In genomic region chr15:59344311-59344710, GRCh38 we compare ENCODE assay signal across 29 cellular contexts.
"Had no signal": no experiment of that assay in that cellular context is flagged by ENCODE, and none has a peak within 500 bp of the region (broad histone marks: within the 10 kb centered on the region; RNA-seq: fewer than 3 reads in every experiment).

No MANE protein-coding gene starts in this region.

- DNase-seq: hippocampal formation; kidney glomerular epithelial cell; left cardiac atrium; left lung; lower lobe of right lung; mammary epithelial cell; mesendoderm; naive B cell; natural killer cell; nephron progenitor cell; ovary; right lobe of liver; stimulated activated CD4-positive, alpha-beta T cell treated with anti-CD3 and anti-CD28 coated beads, Interleukin-1b, Interleukin-23, amount 100 ng/mL, for 48 hours; stimulated activated CD4-positive, alpha-beta T cell treated with anti-CD3 and anti-CD28 coated beads, Interleukin-2, amount 100 ng/mL, for 48 hours; stimulated activated CD4-positive, alpha-beta T cell treated with anti-CD3 and anti-CD28 coated beads, Interleukin-4, amount 100 ng/mL, for 4 hours; stimulated activated CD8-positive, alpha-beta memory T cell treated with anti-CD3 and anti-CD28 coated beads, Interleukin-4, amount 100 ng/mL, for 48 hours; stimulated activated naive B cell treated with anti-CD40 and anti-IgM and Interleukin-4, amounts not matched to agents 10 μg/mL and 1 μg/mL and 100 μg/mL, for 72 hours; stimulated activated naive CD8-positive, alpha-beta T cell treated with anti-CD3 and anti-CD28 coated beads, Interleukin-15, Interleukin-2, amounts not matched to agents 100 U/mL and 50 U/mL, for 24 hours; stomach; testis; thyroid gland; transverse colon; upper lobe of right lung had no signal

- H3K27ac Mint-ChIP-seq: mesothelial cell of epicardium, natural killer cell, nephron progenitor cell, progenitor cell of endocrine pancreas had no signal

- FAIRE-seq: keratinocyte, urothelium cell line had no signal

- H3K4me1 Mint-ChIP-seq: mesothelial cell of epicardium had no signal

- H3K27ac ChIP-seq: left lung, lower lobe of right lung, ovary, right atrium auricular region, right lobe of liver, stomach, testis, thyroid gland, transverse colon, upper lobe of right lung had no signal

- H3K4me1 ChIP-seq: left lung, testis had no signal

- H3K4me2 ChIP-seq: smooth muscle cell had no signal

- H3K27me3 Mint-ChIP-seq: naive B cell; progenitor cell of endocrine pancreas; stimulated activated naive B cell treated with anti-CD40 and anti-IgM and Interleukin-4, amounts not matched to agents 10 μg/mL and 1 μg/mL and 100 μg/mL, for 72 hours had no signal

- ATAC-seq: left cardiac atrium; left lung; lower lobe of right lung; natural killer cell; stimulated activated naive B cell treated with anti-CD40 and anti-IgM and Interleukin-4, amounts not matched to agents 10 μg/mL and 1 μg/mL and 100 μg/mL, for 72 hours; stimulated activated naive CD8-positive, alpha-beta T cell treated with anti-CD3 and anti-CD28 coated beads, Interleukin-15, Interleukin-2, amounts not matched to agents 100 U/mL and 50 U/mL, for 24 hours; upper lobe of right lung had no signal

- H3K4me3 ChIP-seq: left lung, lower lobe of right lung, ovary, right atrium auricular region, right lobe of liver, smooth muscle cell, stomach, testis, thyroid gland, transverse colon, upper lobe of right lung had no signal

- H3K27me3 ChIP-seq: left lung, ovary, right atrium auricular region, right lobe of liver, stomach, testis, thyroid gland, transverse colon, upper lobe of right lung had no signal

- H3K4me3 Mint-ChIP-seq: mesothelial cell of epicardium, natural killer cell, nephron progenitor cell had no signal

- H3K9me3 ChIP-seq: left lung, lower lobe of right lung, ovary, right atrium auricular region, right lobe of liver, stomach, testis, thyroid gland, transverse colon, upper lobe of right lung had no signal

- H3K36me3 ChIP-seq: left lung, lower lobe of right lung, ovary, right atrium auricular region, right lobe of liver, stomach, thyroid gland, transverse colon, upper lobe of right lung had no signal
